Comparison of ENCODE assay signal across 8 cellular contexts in the genomic region with DNA sequence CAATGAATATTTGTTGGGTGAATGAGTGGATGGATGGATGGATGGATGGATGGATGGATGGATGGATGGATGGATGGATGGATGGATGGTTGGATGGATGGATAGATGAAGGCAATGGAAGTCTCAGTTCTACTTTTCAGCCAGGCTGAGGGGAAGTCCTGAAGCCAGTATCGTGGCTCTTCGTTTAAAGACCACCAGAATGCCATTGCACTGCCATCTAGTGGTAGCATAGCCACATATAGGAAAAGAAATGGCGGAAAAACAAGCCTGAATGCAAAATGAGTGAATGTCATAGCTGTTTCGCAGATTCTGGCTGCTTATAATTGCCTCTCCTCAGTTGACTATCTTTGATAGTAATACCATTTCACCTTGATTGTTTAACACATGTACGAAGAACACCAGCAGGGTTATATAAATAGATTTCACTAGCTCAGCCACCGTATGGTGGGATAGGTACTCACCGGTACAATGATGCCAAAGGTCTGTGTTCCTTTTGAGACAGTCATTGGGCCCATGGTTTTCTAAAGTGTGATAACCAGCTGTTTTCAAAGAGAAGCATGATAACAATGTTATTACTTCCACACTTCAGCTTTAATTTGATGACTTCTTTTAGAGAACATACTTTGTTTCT.
DNase-seq lines count a peak whose midpoint lies in the region; ATAC-seq and TF ChIP-seq lines count a peak whose summit lies in the region.

No MANE protein-coding gene starts in this region.

- H3K27me3 Mint-ChIP-seq in activated naive CD4-positive, alpha-beta T cell treated with anti-CD3 and anti-CD28 coated beads, Interleukin-2, amount 10 ng/mL, durations not matched to agents 7 days and 5 days: no peaks in the 10 kb centered on the region

- no peaks in the 10 kb centered on the region for H3K79me2 ChIP-seq in DOHH2 (ENCODE audit: control insufficient read depth, low read length)

- WGBS in sigmoid colon, 2 donors: 23 to 37% methylated on average over 7 of the region's 7 CpGs

- POLR2A ChIA-PET in RWPE1 (lab: Yijun Ruan, JAX; ENCODE audit: low non-redundant PET): no interaction called here

- no peak overlapping the region for H3K27ac ChIP-seq in DOHH2 (ENCODE audit: low read depth, low read length)
- H3K27ac ChIP-seq in RWPE1: no peak overlapping the region
- no peak overlapping the region for H3K27ac ChIP-seq in left ventricle myocardium inferior (replicated peaks)
- no peak overlapping the region for H3K27ac ChIP-seq in sigmoid colon

- no peak overlapping the region for H3K4me3 Mint-ChIP-seq in activated naive CD4-positive, alpha-beta T cell treated with anti-CD3 and anti-CD28 coated beads, Interleukin-2, amount 10 ng/mL, durations not matched to agents 7 days and 5 days

- ATAC-seq in GM21526 (IDR thresholded peaks at IDR 0.05; ENCODE audit: low FRiP score, unreplicated experiment): peak; percentile 55
- no peak for ATAC-seq in HG02840 (IDR thresholded peaks at IDR 0.05; ENCODE audit: low FRiP score, unreplicated experiment)

- H3K4me2 ChIP-seq in DOHH2 (ENCODE audit: low read length): no peak overlapping the region

- TF ChIP-seq CTCF in DOHH2 (IDR thresholded peaks at IDR 0.05; ENCODE audit: low read depth, low read length, poor library complexity, severe bottlenecking) (peak; percentile 85), LNCAP (IDR thresholded peaks at IDR 0.05) (peak; percentile 75), RWPE1 (conservative IDR thresholded peaks at IDR 0.05; ENCODE audit: low read depth) (peak; percentile 76), left ventricle myocardium inferior (IDR thresholded peaks at IDR 0.05; ENCODE audit: borderline replicate concordance) (peak; percentile 78), sigmoid colon (IDR thresholded peaks at IDR 0.05) (peak; percentile 45 to 70 (median 51))

- TF ChIP-seq EP300 in sigmoid colon (IDR thresholded peaks at IDR 0.05): no peak

- H3K4me1 ChIP-seq in DOHH2 (ENCODE audit: control insufficient read depth, low read length): no peaks in the 10 kb centered on the region
- H3K4me1 ChIP-seq in left ventricle myocardium inferior: no peaks in the 10 kb centered on the region
- H3K4me1 ChIP-seq in sigmoid colon: no peaks in the 10 kb centered on the region

- intact Hi-C loops in left ventricle myocardium inferior (cut with micrococcal nuclease) (no loop called here), sigmoid colon (cut with DNase I) (no loop called here)

- H3K27me3 ChIP-seq in DOHH2 (ENCODE audit: control insufficient read depth, low read length) (no peaks in the 10 kb centered on the region), left ventricle myocardium inferior (ENCODE audit: low read depth) (no peaks in the 10 kb centered on the region), sigmoid colon (no peaks in the 10 kb centered on the region)

- H3K4me3 ChIP-seq in DOHH2 (ENCODE audit: low read length) (no peak overlapping the region), left ventricle myocardium inferior (no peak overlapping the region), sigmoid colon (no peak overlapping the region)

- H4K20me1 ChIP-seq in DOHH2 (ENCODE audit: control insufficient read depth, insufficient read depth, low read depth, low read length): no peaks in the 10 kb centered on the region

- CTCF ChIA-PET in RWPE1 (lab: Yijun Ruan, JAX): interaction anchor here (0.5 to 1.3 kb wide), 9 partner anchors 7 to 319 kb away, joined by 3 to 5 read pairs (median 3); no protein-coding TSS in a partner anchor
- CTCF ChIA-PET in activated naive CD4-positive, alpha-beta T cell treated with anti-CD3 and anti-CD28 coated beads, Interleukin-2, amount 10 ng/mL, durations not matched to agents 7 days and 5 days (lab: Charles Lee): interaction anchor here (0.9 to 2.6 kb wide), 8 partner anchors 9 to 206 kb away, joined by 3 to 10 read pairs (median 6); no protein-coding TSS in a partner anchor

- no peaks in the 10 kb centered on the region for H3K4me1 Mint-ChIP-seq in activated naive CD4-positive, alpha-beta T cell treated with anti-CD3 and anti-CD28 coated beads, Interleukin-2, amount 10 ng/mL, durations not matched to agents 7 days and 5 days

- no peaks in the 10 kb centered on the region for H3K9me3 ChIP-seq in DOHH2 (ENCODE audit: control insufficient read depth, insufficient read depth, low read length)
- H3K9me3 ChIP-seq in left ventricle myocardium inferior (replicated peaks): no peaks in the 10 kb centered on the region
- no peaks in the 10 kb centered on the region for H3K9me3 ChIP-seq in sigmoid colon

- no peak overlapping the region for H3K27ac Mint-ChIP-seq in activated naive CD4-positive, alpha-beta T cell treated with anti-CD3 and anti-CD28 coated beads, Interleukin-2, amount 10 ng/mL, durations not matched to agents 7 days and 5 days

- H3F3A ChIP-seq in DOHH2 (ENCODE audit: control insufficient read depth, insufficient read depth): no peaks in the 10 kb centered on the region

- no peaks in the 10 kb centered on the region for H3K9me2 ChIP-seq in DOHH2 (replicated peaks; ENCODE audit: control insufficient read depth, low read length)

- H3K36me3 Mint-ChIP-seq in activated naive CD4-positive, alpha-beta T cell treated with anti-CD3 and anti-CD28 coated beads, Interleukin-2, amount 10 ng/mL, durations not matched to agents 7 days and 5 days: no peaks in the 10 kb centered on the region

- DNase-seq in RWPE1 (ENCODE audit: low spot score) (peak; percentile 55), left ventricle myocardium inferior (no peak), sigmoid colon (no peak)
- DNase-seq in activated naive CD4-positive, alpha-beta T cell treated with anti-CD3 and anti-CD28 coated beads, Interleukin-2, amount 10 ng/mL, durations not matched to agents 7 days and 5 days: peak; percentile 57

- H3K36me3 ChIP-seq in DOHH2 (ENCODE audit: control insufficient read depth, low read length): no peaks in the 10 kb centered on the region
- H3K36me3 ChIP-seq in left ventricle myocardium inferior: no peaks in the 10 kb centered on the region
- no peaks in the 10 kb centered on the region for H3K36me3 ChIP-seq in sigmoid colon

- H3K9me3 Mint-ChIP-seq in activated naive CD4-positive, alpha-beta T cell treated with anti-CD3 and anti-CD28 coated beads, Interleukin-2, amount 10 ng/mL, durations not matched to agents 7 days and 5 days: no peaks in the 10 kb centered on the region

- TF ChIP-seq POLR2A in sigmoid colon (IDR thresholded peaks at IDR 0.05): no peak

Comparison
In these comparisons a context has a peak if more than half of its experiments do, and no peak if none do; other contexts are left out.
1. DNase-seq: peak in RWPE1 (single experiment) and activated naive CD4-positive, alpha-beta T cell treated with anti-CD3 and anti-CD28 coated beads, Interleukin-2, amount 10 ng/mL, durations not matched to agents 7 days and 5 days (single experiment); none in left ventricle myocardium inferior (single experiment) and sigmoid colon (single experiment).
2. Peak in every context shown above with its lines, with median percentiles within 50 percentile points of each other: CTCF ChIP-seq.